ENCODE assay signal across 12 cellular contexts in genomic region chr7:13879994-13880686, GRCh38.
A peak's percentile ranks its signal among the peaks of the same experiment; 100 is the strongest.
DNase-seq lines count a peak whose midpoint lies in the region; ATAC-seq and TF ChIP-seq lines count a peak whose summit lies in the region.
"Had no signal": no experiment of that assay in that cellular context is flagged by ENCODE, and none has a peak within 500 bp of the region (broad histone marks: within the 10 kb centered on the region; RNA-seq: fewer than 3 reads in every experiment).

No MANE protein-coding gene starts in this region.

- no peaks in the 10 kb centered on the region for H3K27me3 Mint-ChIP-seq in neural progenitor cell (ENCODE audit: insufficient read depth, low read depth)

- intact Hi-C loops in aorta (cut with DNase I), result no loop called here

- H3K14ac ChIP-seq in neuronal stem cell (ENCODE audit: low read length), result no peak overlapping the region

- no peaks in the 10 kb centered on the region for H3K79me2 ChIP-seq in neural progenitor cell (ENCODE audit: low read depth)

- CTCF ChIA-PET in GM10248 (lab: Yijun Ruan, JAX), result no interaction called here

- no peaks in the 10 kb centered on the region for H4K20me1 ChIP-seq in neural progenitor cell (ENCODE audit: low read depth)

- no peak overlapping the region for H3K4me3 ChIP-seq in neural progenitor cell
- H3K4me3 ChIP-seq in neuronal stem cell (ENCODE audit: low read length in 2 of 2), result no peak overlapping the region
- H3K4me3 ChIP-seq in aorta (ENCODE audit: low read length in 2 of 2), result no peak overlapping the region

- H4K8ac ChIP-seq in neuronal stem cell (ENCODE audit: low read depth, low read length), result no peak overlapping the region

- no peaks in the 10 kb centered on the region for H3K9me3 Mint-ChIP-seq in neural progenitor cell

- H3K36me3 ChIP-seq in neural progenitor cell, result no peaks in the 10 kb centered on the region
- no peaks in the 10 kb centered on the region for H3K36me3 ChIP-seq in neuronal stem cell (replicated peaks in 1 of 2; ENCODE audit: control insufficient read depth in 2 of 2, insufficient read depth in 2 of 2, low read length in 2 of 2)
- H3K36me3 ChIP-seq in aorta (ENCODE audit: control insufficient read depth in 1 of 2, insufficient read depth in 2 of 2, low read length in 1 of 2), result no peaks in the 10 kb centered on the region

- POLR2A ChIA-PET in GM10248 (lab: Yijun Ruan, JAX), result no interaction called here

- no peak overlapping the region for H2BK12ac ChIP-seq in neuronal stem cell (ENCODE audit: low read length)

- H3K4me2 ChIP-seq in neural progenitor cell, result no peak overlapping the region
- no peak overlapping the region for H3K4me2 ChIP-seq in neuronal stem cell (ENCODE audit: insufficient read depth, low read length, poor library complexity, severe bottlenecking)

- no peak overlapping the region for H3K27ac Mint-ChIP-seq in neural progenitor cell

- no peak overlapping the region for H3K18ac ChIP-seq in neuronal stem cell (ENCODE audit: low read length)

- H2BK120ac ChIP-seq in neuronal stem cell (ENCODE audit: low read depth, low read length), result no peak overlapping the region

- H3K4me1 Mint-ChIP-seq in neural progenitor cell, result no peaks in the 10 kb centered on the region

- H2AFZ ChIP-seq in neural progenitor cell (replicated peaks) (peak overlapping the region; percentile 55), neuronal stem cell (ENCODE audit: low read length) (no peak overlapping the region)

- H2AK5ac ChIP-seq in neuronal stem cell (ENCODE audit: low read depth, low read length), result no peak overlapping the region

- WGBS in neuronal stem cell (ENCODE audit: extremely low coverage in 2 of 2, insufficient read length in 2 of 2, insufficient replicate concordance in 1 of 2), 2 donors, result no CpG with 5 or more reads among the region's 2 CpGs
- WGBS in aorta, 2 donors, result 81% methylated on average over 2 of the region's 2 CpGs

- H3K79me1 ChIP-seq in neuronal stem cell (ENCODE audit: low read depth, low read length), result no peaks in the 10 kb centered on the region

- ATAC-seq in esophagus mucosa (peak; percentile 96), aorta (ENCODE audit: low FRiP score) (no peak)

- no peak overlapping the region for H3K4ac ChIP-seq in neuronal stem cell (ENCODE audit: low read length)

- H3K4me1 ChIP-seq in neural progenitor cell (no peaks in the 10 kb centered on the region), neuronal stem cell (ENCODE audit: control insufficient read depth in 2 of 2, insufficient read depth in 1 of 2, low read depth in 1 of 2, low read length in 2 of 2) (no peaks in the 10 kb centered on the region), aorta (ENCODE audit: control insufficient read depth in 1 of 2, insufficient read depth in 2 of 2, low read length in 2 of 2) (no peaks in the 10 kb centered on the region)

- H3K9me3 ChIP-seq in neural progenitor cell (ENCODE audit: low read depth), result no peaks in the 10 kb centered on the region
- H3K9me3 ChIP-seq in neuronal stem cell (replicated peaks in 1 of 2; ENCODE audit: control insufficient read depth in 2 of 2, insufficient read depth in 1 of 2, low read depth in 1 of 2, low read length in 2 of 2), result no peaks in the 10 kb centered on the region
- H3K9me3 ChIP-seq in aorta (ENCODE audit: control insufficient read depth, low read length), result no peaks in the 10 kb centered on the region

- no peaks in the 10 kb centered on the region for H3K36me3 Mint-ChIP-seq in neural progenitor cell

- H2BK5ac ChIP-seq in neuronal stem cell (ENCODE audit: low read length), result no peak overlapping the region

- H3K9ac ChIP-seq in neural progenitor cell, result no peak overlapping the region
- no peak overlapping the region for H3K9ac ChIP-seq in neuronal stem cell (ENCODE audit: low read depth, low read length, poor library complexity)

- H3K23ac ChIP-seq in neuronal stem cell (ENCODE audit: low read depth, low read length, poor library complexity), result no peak overlapping the region

- no peaks in the 10 kb centered on the region for H3F3A ChIP-seq in neural progenitor cell (ENCODE audit: low read depth)

- H4K91ac ChIP-seq in neuronal stem cell (ENCODE audit: low read depth, low read length, poor library complexity), result no peak overlapping the region

- no peak overlapping the region for H2BK15ac ChIP-seq in neuronal stem cell (ENCODE audit: low read length)

- H3K27me3 ChIP-seq in neural progenitor cell, result no peaks in the 10 kb centered on the region
- H3K27me3 ChIP-seq in neuronal stem cell (ENCODE audit: control insufficient read depth in 3 of 3, insufficient read depth in 3 of 3, low read depth in 1 of 3, low read length in 3 of 3), result no peaks in the 10 kb centered on the region
- no peaks in the 10 kb centered on the region for H3K27me3 ChIP-seq in aorta (ENCODE audit: control insufficient read depth in 1 of 2, insufficient read depth in 2 of 2, low read length in 1 of 2)

- H3K4me3 Mint-ChIP-seq in neural progenitor cell, result no peak overlapping the region

- no peak for TF ChIP-seq CTCF in neural progenitor cell (IDR thresholded peaks at IDR 0.05)
- TF ChIP-seq CTCF in GM10248 (IDR thresholded peaks at IDR 0.05; ENCODE audit: control extremely low read depth, extremely low read depth, low read depth, missing control alignments), result no peak

- peak; percentile 52 for DNase-seq in GM03348 (ENCODE audit: low spot score)
- peak; percentile 92 for DNase-seq in RPMI7951 (ENCODE audit: low read depth)
- DNase-seq in neural progenitor cell (ENCODE audit: low spot score), result no peak
- DNase-seq in neuronal stem cell (ENCODE audit: low spot score), result no peak
- DNase-seq in NCI-H510A treated with DMSO at 0.1 percent for 48 hours (lab: John Stamatoyannopoulos, UW), result no peak
- no peak for DNase-seq in aorta
- DNase-seq in GM10248 (ENCODE audit: extremely low spot score), result no peak
- DNase-seq: activated naive CD4-positive, alpha-beta T cell treated with Interleukin-2 at 50 U/mL for 16 hours; NCI-H1436; NCI-H774; SIG-M5 had no signal

- H3K27ac ChIP-seq in neural progenitor cell (no peak overlapping the region), neuronal stem cell (replicated peaks; ENCODE audit: low read length) (no peak overlapping the region), aorta (ENCODE audit: low read depth in 1 of 2, low read length in 2 of 2) (no peak overlapping the region)

Comparison
In these comparisons a context has a peak if more than half of its experiments do, and no peak if none do; other contexts are left out.
1. DNase-seq: peak in GM03348 (single experiment) and RPMI7951 (single experiment); none in neural progenitor cell (single experiment), neuronal stem cell (single experiment), NCI-H510A treated with DMSO at 0.1 percent for 48 hours (single experiment), aorta (0 of 2) and GM10248 (single experiment).